ENCODE assay signal across 15 cellular contexts in genomic region chr20:38133680-38134426, GRCh38. TPM values are rescaled to one million over a fixed set of nuclear protein-coding genes. Genes with fewer than 3 reads are reported as not detected.
DNase-seq lines count a peak whose midpoint lies in the region; ATAC-seq and TF ChIP-seq lines count a peak whose summit lies in the region.
"Had no signal": no experiment of that assay in that cellular context is flagged by ENCODE, and none has a peak within 500 bp of the region (broad histone marks: within the 10 kb centered on the region; RNA-seq: fewer than 3 reads in every experiment).

No MANE protein-coding gene starts in this region.

- TF ChIP-seq CTCF in Panc1 (IDR thresholded peaks at IDR 0.05): no peak
- no peak for TF ChIP-seq CTCF in fibroblast of villous mesenchyme (IDR thresholded peaks at IDR 0.05; ENCODE audit: insufficient read depth, low read depth, low read length)
- no peak for TF ChIP-seq CTCF in parathyroid adenoma (IDR thresholded peaks at IDR 0.05)

- H3K9me3 ChIP-seq in BLaER1 (no peaks in the 10 kb centered on the region), Panc1 (ENCODE audit: control insufficient read depth, insufficient read depth, low read depth, low read length) (no peaks in the 10 kb centered on the region), parathyroid adenoma (ENCODE audit: control insufficient read depth, low read length) (no peaks in the 10 kb centered on the region)

- peaks cover 12% of the 10 kb centered on the region for H3K4me1 Mint-ChIP-seq in stimulated activated naive CD8-positive, alpha-beta T cell treated with anti-CD3 and anti-CD28 coated beads, Interleukin-15, amount 100 ng/mL, for 72 hours
- H3K4me1 Mint-ChIP-seq: activated B cell treated with CpG ODN at 0.5 μM for 24 hours had no signal

- H2AFZ ChIP-seq in parathyroid adenoma: peak overlapping the region; percentile 28

- H3K4me3 ChIP-seq in BLaER1 (no peak overlapping the region), Panc1 (ENCODE audit: low read depth in 2 of 2, low read length in 2 of 2) (no peak overlapping the region), fibroblast of villous mesenchyme (ENCODE audit: low read depth, low read length) (no peak overlapping the region), parathyroid adenoma (ENCODE audit: low read depth, low read length) (no peak overlapping the region)

- no peaks in the 10 kb centered on the region for H3K27me3 ChIP-seq in BLaER1
- no peaks in the 10 kb centered on the region for H3K27me3 ChIP-seq in Panc1 (ENCODE audit: control insufficient read depth, insufficient read depth, low read length)
- no peaks in the 10 kb centered on the region for H3K27me3 ChIP-seq in parathyroid adenoma (ENCODE audit: control insufficient read depth, insufficient read depth, low read length)

- POLR2A ChIA-PET in Panc1 (lab: Charles Lee): no interaction called here

- intact Hi-C loops in Panc1 (cut with micrococcal nuclease; ENCODE audit: unreplicated experiment): no loop called here

- no peaks in the 10 kb centered on the region for H3K79me2 ChIP-seq in parathyroid adenoma

- H3K4me1 ChIP-seq in BLaER1 (peaks cover 15% of the 10 kb centered on the region), Panc1 (ENCODE audit: control insufficient read depth, insufficient read depth, low read length) (peaks cover 40% of the 10 kb centered on the region), parathyroid adenoma (peaks cover 16% of the 10 kb centered on the region)

- H3K36me3 ChIP-seq in BLaER1 (no peaks in the 10 kb centered on the region), Panc1 (ENCODE audit: control insufficient read depth, insufficient read depth, low read length) (no peaks in the 10 kb centered on the region), parathyroid adenoma (ENCODE audit: control insufficient read depth, insufficient read depth, low read length) (no peaks in the 10 kb centered on the region)

- no peaks in the 10 kb centered on the region for H3K9me3 Mint-ChIP-seq in stimulated activated naive CD8-positive, alpha-beta T cell treated with anti-CD3 and anti-CD28 coated beads, Interleukin-15, amount 100 ng/mL, for 72 hours
- H3K9me3 Mint-ChIP-seq: activated B cell treated with CpG ODN at 0.5 μM for 24 hours; activated naive CD4-positive, alpha-beta T cell treated with anti-CD3 and anti-CD28 coated beads, Interleukin-2, amount 10 ng/mL, durations not matched to agents 7 days and 5 days; naive thymus-derived CD4-positive, alpha-beta T cell had no signal

- BruUV-seq in Panc1 (replicated peaks; lab: Mats Ljungman, UMichigan): no TSS peak

- no peak for ATAC-seq in Panc1
- no peak for ATAC-seq in GM19023 (IDR thresholded peaks at IDR 0.05; ENCODE audit: unreplicated experiment)
- ATAC-seq in HG02840 (IDR thresholded peaks at IDR 0.05; ENCODE audit: low FRiP score, unreplicated experiment): no peak
- no peak for ATAC-seq in stimulated activated naive CD8-positive, alpha-beta T cell treated with anti-CD3 and anti-CD28 coated beads, Interleukin-15, amount 100 ng/mL, for 72 hours
- ATAC-seq: naive thymus-derived CD4-positive, alpha-beta T cell had no signal

- in situ Hi-C loops in Panc1 (cut with HindIII; ENCODE audit: low pct_unique_long_range_greater_than_20kb, low sequenced_read_pairs): no loop called here

- peak overlapping the region; percentile 63 for H3K4me2 ChIP-seq in BLaER1
- peak overlapping the region; percentile 46 for H3K4me2 ChIP-seq in parathyroid adenoma (ENCODE audit: low read length)

- no peak for DNase-seq in Panc1 (ENCODE audit: low read depth, low spot score)
- peak; percentile 9 for DNase-seq in fibroblast of villous mesenchyme (ENCODE audit: low read depth)
- no peak for DNase-seq in stimulated activated naive CD8-positive, alpha-beta T cell treated with anti-CD3 and anti-CD28 coated beads, Interleukin-15, amount 100 ng/mL, for 72 hours
- DNase-seq in mucosa of gallbladder (ENCODE audit: low spot score): no peak
- DNase-seq: activated B cell treated with CpG ODN at 0.5 μM for 24 hours; naive thymus-derived CD4-positive, alpha-beta T cell; NCI-H146; NCI-H446; retina; stimulated activated CD4-positive, alpha-beta T cell treated with anti-CD3 and anti-CD28 coated beads, Interleukin-4, amount 100 ng/mL, for 24 hours had no signal

- no peaks in the 10 kb centered on the region for H4K20me1 ChIP-seq in BLaER1

- peaks cover 7% of the 10 kb centered on the region for H3K27me3 Mint-ChIP-seq in stimulated activated naive CD8-positive, alpha-beta T cell treated with anti-CD3 and anti-CD28 coated beads, Interleukin-15, amount 100 ng/mL, for 72 hours
- H3K27me3 Mint-ChIP-seq: activated B cell treated with CpG ODN at 0.5 μM for 24 hours had no signal

- H3K27ac Mint-ChIP-seq in stimulated activated naive CD8-positive, alpha-beta T cell treated with anti-CD3 and anti-CD28 coated beads, Interleukin-15, amount 100 ng/mL, for 72 hours: no peak overlapping the region
- H3K27ac Mint-ChIP-seq: activated B cell treated with CpG ODN at 0.5 μM for 24 hours; activated naive CD4-positive, alpha-beta T cell treated with anti-CD3 and anti-CD28 coated beads, Interleukin-2, amount 10 ng/mL, durations not matched to agents 7 days and 5 days had no signal

- CTCF ChIA-PET in Panc1 (lab: Charles Lee): interaction anchor here (0.7 kb wide), 1 partner anchor 33 kb away, joined by 3 read pairs; no protein-coding TSS in a partner anchor

- H3K9ac ChIP-seq in BLaER1: no peak overlapping the region
- no peak overlapping the region for H3K9ac ChIP-seq in parathyroid adenoma

- H3K27ac ChIP-seq in BLaER1 (peak overlapping the region; percentile 31; the same call in 1 of the 2 replicates), Panc1 (ENCODE audit: low read length) (peak overlapping the region; percentile 83), parathyroid adenoma (peak overlapping the region; percentile 85)

- no peak overlapping the region for H3K4me3 Mint-ChIP-seq in stimulated activated naive CD8-positive, alpha-beta T cell treated with anti-CD3 and anti-CD28 coated beads, Interleukin-15, amount 100 ng/mL, for 72 hours
- H3K4me3 Mint-ChIP-seq: activated B cell treated with CpG ODN at 0.5 μM for 24 hours; activated naive CD4-positive, alpha-beta T cell treated with anti-CD3 and anti-CD28 coated beads, Interleukin-2, amount 10 ng/mL, durations not matched to agents 7 days and 5 days had no signal

RNA-seq across cellular contexts. Expression of gene TGM2, which starts 31.2 kb away (rescaled TPM):
- total RNA-seq in Panc1 (2021; ENCODE audit: unreplicated experiment): 113 TPM
- polyA plus RNA-seq in Panc1 (2012; ENCODE audit: insufficient read length): 205 TPM
- 1,041 and 2,020 TPM in 2 replicates for total RNA-seq in fibroblast of villous mesenchyme
- total RNA-seq in mucosa of gallbladder: 389 TPM
- polyA plus RNA-seq: naive thymus-derived CD4-positive, alpha-beta T cell had no signal

Comparison
In these comparisons a context has a peak if more than half of its experiments do, and no peak if none do; other contexts are left out.
1. H3K27ac ChIP-seq: peak in every context shown above with its lines; median percentile 85 in parathyroid adenoma; 83 in Panc1; 31 in BLaER1.